ENCODE assay signal across 14 cellular contexts in genomic region chr3:157166559-157166958, GRCh38. TPM values are rescaled to one million over a fixed set of nuclear protein-coding genes. Genes with fewer than 3 reads are reported as not detected.
DNase-seq lines count a peak whose midpoint lies in the region; ATAC-seq and TF ChIP-seq lines count a peak whose summit lies in the region.
"Had no signal": no experiment of that assay in that cellular context is flagged by ENCODE, and none has a peak within 500 bp of the region (broad histone marks: within the 10 kb centered on the region; RNA-seq: fewer than 3 reads in every experiment).

No MANE protein-coding gene starts in this region.

- H3K4me1 ChIP-seq in lower lobe of right lung (peaks cover 5% of the 10 kb centered on the region), MM.1S (ENCODE audit: low read length) (no peaks in the 10 kb centered on the region)
- H3K4me1 ChIP-seq: SJCRH30 had no signal

- H3K9me3 ChIP-seq in lower lobe of right lung: no peaks in the 10 kb centered on the region
- no peaks in the 10 kb centered on the region for H3K9me3 ChIP-seq in MM.1S (replicated peaks; ENCODE audit: insufficient read depth, low read length)
- H3K9me3 ChIP-seq: SJCRH30 had no signal

- no peaks in the 10 kb centered on the region for H4K20me1 ChIP-seq in MM.1S (ENCODE audit: insufficient read depth, low read length)

- no peak overlapping the region for H3K27ac ChIP-seq in lower lobe of right lung
- H3K27ac ChIP-seq in MM.1S (ENCODE audit: low read length): no peak overlapping the region
- H3K27ac ChIP-seq: cardiac muscle cell, SJCRH30 had no signal

- no peaks in the 10 kb centered on the region for H3K9me2 ChIP-seq in MM.1S (replicated peaks; ENCODE audit: insufficient read depth, low read length)

- no peak overlapping the region for H3K9ac ChIP-seq in MM.1S (ENCODE audit: low read length)

- H3K79me2 ChIP-seq in MM.1S (ENCODE audit: low read length): no peaks in the 10 kb centered on the region

- H2AFZ ChIP-seq in MM.1S (ENCODE audit: low read length): no peak overlapping the region

- TF ChIP-seq CTCF in lower lobe of right lung (IDR thresholded peaks at IDR 0.05): no peak
- no peak for TF ChIP-seq CTCF in MM.1S (IDR thresholded peaks at IDR 0.05; ENCODE audit: low read length)

- H3K36me3 ChIP-seq in lower lobe of right lung (no peaks in the 10 kb centered on the region), MM.1S (replicated peaks; ENCODE audit: insufficient read depth, low read length) (no peaks in the 10 kb centered on the region)
- H3K36me3 ChIP-seq: cardiac muscle cell, SJCRH30 had no signal

- no peak overlapping the region for H3K4me3 ChIP-seq in lower lobe of right lung
- no peak overlapping the region for H3K4me3 ChIP-seq in MM.1S (ENCODE audit: low read length)
- H3K4me3 ChIP-seq: cardiac muscle cell, SJCRH30 had no signal

- ATAC-seq in GM18858 (IDR thresholded peaks at IDR 0.05; ENCODE audit: unreplicated experiment) (peak; percentile 87), GM21825 (IDR thresholded peaks at IDR 0.05; ENCODE audit: unreplicated experiment) (peak; percentile 74), HG03460 (IDR thresholded peaks at IDR 0.05; ENCODE audit: unreplicated experiment) (peak; percentile 59), lower lobe of right lung (peak; percentile 47), Right ventricle myocardium superior (ENCODE audit: poor library complexity) (no peak)

- H3K4me2 ChIP-seq in MM.1S (ENCODE audit: low read depth, low read length): no peak overlapping the region

- intact Hi-C loops in lower lobe of right lung (cut with DNase I) (no loop called here), Right ventricle myocardium superior (cut with DNase I) (no loop called here)

- no peak for DNase-seq in lower lobe of right lung
- DNase-seq in MM.1S: no peak
- DNase-seq in ecto neural progenitor cell (ENCODE audit: low spot score): no peak
- no peak for DNase-seq in Right ventricle myocardium superior
- DNase-seq in NCI-H1436 treated with DMSO at 0.1 percent for 48 hours (lab: John Stamatoyannopoulos, UW): no peak
- DNase-seq: H9, head of caudate nucleus, NCI-H1092, nephron progenitor cell, SJCRH30 had no signal

- no peaks in the 10 kb centered on the region for H3F3A ChIP-seq in MM.1S (ENCODE audit: insufficient read depth, low read length)

- H3K27me3 ChIP-seq in lower lobe of right lung (ENCODE audit: low read depth) (no peaks in the 10 kb centered on the region), MM.1S (replicated peaks; ENCODE audit: insufficient read depth, low read length) (no peaks in the 10 kb centered on the region)
- H3K27me3 ChIP-seq: cardiac muscle cell, SJCRH30 had no signal

RNA-seq across cellular contexts. Expression of gene CCNL1, which starts 6.6 kb away (rescaled TPM):
- total RNA-seq in lower lobe of right lung: 133 TPM
- 20.2 TPM for total RNA-seq in Right ventricle myocardium superior
